16 cellular contexts compared by ENCODE assay signal in the genomic region with DNA sequence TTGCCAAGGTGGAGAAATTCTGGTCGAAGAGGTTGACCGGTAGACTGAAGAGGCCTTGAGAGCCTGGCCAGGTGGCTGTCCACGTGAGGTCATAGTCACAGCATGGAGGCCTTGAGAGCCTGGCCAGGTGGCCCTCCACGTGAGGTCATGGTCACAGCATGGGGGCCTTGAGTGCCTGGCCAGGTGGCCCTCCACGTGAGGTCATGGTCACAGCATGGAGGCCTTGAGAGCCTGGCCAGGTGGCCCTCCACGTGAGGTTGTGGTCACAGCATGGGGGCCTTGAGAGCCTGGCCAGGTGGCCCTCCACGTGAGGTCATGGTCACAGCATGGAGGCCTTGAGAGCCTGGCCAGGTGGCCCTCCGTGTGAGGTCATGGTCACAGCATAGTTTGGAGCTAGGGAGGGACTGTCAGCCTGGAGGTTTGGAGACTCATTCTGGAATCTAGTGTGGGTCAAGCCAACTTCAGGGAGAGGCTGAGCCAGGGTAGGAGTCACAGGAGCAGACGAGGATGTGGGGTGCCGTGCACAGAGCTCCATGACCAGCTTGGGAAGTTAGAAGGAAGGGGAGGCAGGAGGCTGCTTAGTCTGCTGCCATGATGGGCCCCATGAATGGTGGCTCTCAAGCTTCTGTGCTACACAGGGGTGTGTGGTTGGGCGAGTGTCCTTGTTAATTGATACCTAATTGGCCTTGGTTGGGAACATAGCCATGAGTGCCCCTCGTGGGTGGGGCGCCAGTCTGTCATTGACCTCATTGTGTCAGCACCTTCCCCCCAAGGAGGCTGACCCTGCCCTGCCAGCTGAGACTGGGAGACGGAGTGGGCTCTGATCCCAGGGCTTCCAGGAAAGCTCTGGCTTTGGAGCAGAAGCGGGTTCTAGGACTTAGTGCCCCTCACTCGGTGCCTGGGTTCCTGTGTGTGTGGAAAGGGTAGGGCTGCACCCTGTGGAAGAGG. TPM values are rescaled to one million over a fixed set of nuclear protein-coding genes. Genes with fewer than 3 reads are reported as not detected.
DNase-seq lines count a peak whose midpoint lies in the region; ATAC-seq, FAIRE-seq and TF ChIP-seq lines count a peak whose summit lies in the region.
"Had no signal": no experiment of that assay in that cellular context is flagged by ENCODE, and none has a peak within 500 bp of the region (broad histone marks: within the 10 kb centered on the region; RNA-seq: fewer than 3 reads in every experiment).

No MANE protein-coding gene starts in this region.

- peaks cover 97% of the 10 kb centered on the region for H3K36me3 Mint-ChIP-seq in Caco-2 (ENCODE audit: insufficient read depth, unreplicated experiment)

- peak overlapping the region; percentile 39 for H2BK5ac ChIP-seq in neuronal stem cell (ENCODE audit: low read length)

- no peaks in the 10 kb centered on the region; the same call in 2 of the 3 replicates for H3K79me2 ChIP-seq in K562 (ENCODE audit: control insufficient read depth, insufficient read depth, low read length)

- peak overlapping the region; percentile 30 for H3K27ac Mint-ChIP-seq in Caco-2 (ENCODE audit: unreplicated experiment)
- H3K27ac Mint-ChIP-seq: T-helper 2 cell treated with Interferon-gamma antibody and Interleukin-4, amounts not matched to agents 5 μg/mL and 100 μg/mL, for 36 hours had no signal

- H2AK5ac ChIP-seq in neuronal stem cell (ENCODE audit: low read depth, low read length): no peak overlapping the region

- POLR2A ChIA-PET in Caco-2 (lab: Charles Lee) (interaction anchor here (1.2 kb wide), 1 partner anchor 11 kb away, joined by 3 read pairs; no protein-coding TSS in a partner anchor), K562 (lab: Yijun Ruan, JAX) (interaction anchor here (1.6 to 1.7 kb wide), 2 partner anchors 11 to 14 kb away, joined by 5 to 15 read pairs; a partner anchor contains a TSS)

- H4K20me1 ChIP-seq in K562 (replicated peaks; ENCODE audit: control insufficient read depth, insufficient read depth, low read length): peaks cover 18% of the 10 kb centered on the region; the same call in 1 of the 2 replicates

- H2BK120ac ChIP-seq in neuronal stem cell (ENCODE audit: low read depth, low read length): no peak overlapping the region

- H2BK12ac ChIP-seq in neuronal stem cell (ENCODE audit: low read length): no peak overlapping the region

- TF ChIP-seq CTCF in Caco-2 (IDR thresholded peaks at IDR 0.05; ENCODE audit: insufficient read depth in 1 of 2, low read depth in 1 of 2, low read length in 1 of 2, severe bottlenecking in 1 of 2, unreplicated experiment in 1 of 2) (no peak), K562 (IDR thresholded peaks at IDR 0.05 in 2 of 3, conservative IDR thresholded peaks at IDR 0.05 in 1 of 3; ENCODE audit: insufficient read depth in 2 of 3, low read depth in 1 of 3, low read length in 3 of 3) (no peak), GM13977 (IDR thresholded peaks at IDR 0.05; ENCODE audit: extremely low read depth, insufficient read depth, missing control alignments) (no peak)

- TF ChIP-seq EP300 in K562 (IDR thresholded peaks at IDR 0.05; ENCODE audit: low read length): no peak

- peaks cover 25% of the 10 kb centered on the region for H3K4me1 Mint-ChIP-seq in Caco-2 (ENCODE audit: low read depth, unreplicated experiment)

- no peak overlapping the region for H3K14ac ChIP-seq in neuronal stem cell (ENCODE audit: low read length)

- no peak overlapping the region for H4K8ac ChIP-seq in neuronal stem cell (ENCODE audit: low read depth, low read length)

- H3K4me3 ChIP-seq in Caco-2 (ENCODE audit: low read depth, low read length) (no peak overlapping the region), K562 (no peak overlapping the region), neuronal stem cell (ENCODE audit: low read length in 2 of 2) (no peak overlapping the region)
- H3K4me3 ChIP-seq: PC-9 had no signal

- H3K9me3 ChIP-seq in Caco-2: no peaks in the 10 kb centered on the region
- H3K9me3 ChIP-seq in K562 (replicated peaks; ENCODE audit: control insufficient read depth, insufficient read depth, low read depth, low read length): no peaks in the 10 kb centered on the region
- no peaks in the 10 kb centered on the region for H3K9me3 ChIP-seq in neuronal stem cell (replicated peaks in 1 of 2; ENCODE audit: control insufficient read depth in 2 of 2, insufficient read depth in 1 of 2, low read depth in 1 of 2, low read length in 2 of 2)

- H3K4me1 ChIP-seq in Caco-2: peaks cover 8% of the 10 kb centered on the region
- H3K4me1 ChIP-seq in K562 (replicated peaks in 1 of 2; ENCODE audit: control insufficient read depth in 2 of 2, insufficient read depth in 2 of 2, low read length in 2 of 2): peaks cover 0 to 32% of the 10 kb centered on the region in 2 experiments; a peak in 2 of 5 replicates
- peaks cover 2 to 3% of the 10 kb centered on the region in 2 donors for H3K4me1 ChIP-seq in neuronal stem cell (ENCODE audit: control insufficient read depth in 2 of 2, insufficient read depth in 1 of 2, low read depth in 1 of 2, low read length in 2 of 2)

- H3K27ac ChIP-seq in K562 (ENCODE audit: extremely low read depth, low read depth, low read length) (no peak overlapping the region), neuronal stem cell (replicated peaks; ENCODE audit: low read length) (no peak overlapping the region)
- H3K27ac ChIP-seq: epithelial cell of prostate, PC-9 had no signal

- H3K9me1 ChIP-seq in K562 (ENCODE audit: control insufficient read depth, insufficient read depth, low read length): peaks cover 2% of the 10 kb centered on the region

- H2BK15ac ChIP-seq in neuronal stem cell (ENCODE audit: low read length): no peak overlapping the region

- H3K36me3 ChIP-seq in Caco-2 (ENCODE audit: control insufficient read depth, insufficient read depth, low read length): peaks cover 7% of the 10 kb centered on the region; the same call in 1 of the 2 replicates
- peaks cover 79% of the 10 kb centered on the region for H3K36me3 ChIP-seq in K562 (ENCODE audit: control insufficient read depth, insufficient read depth, low read length)
- H3K36me3 ChIP-seq in neuronal stem cell (replicated peaks in 1 of 2; ENCODE audit: control insufficient read depth in 2 of 2, insufficient read depth in 2 of 2, low read length in 2 of 2): peaks cover 62 to 76% of the 10 kb centered on the region in 2 donors

- no peaks in the 10 kb centered on the region for H3K27me3 Mint-ChIP-seq in Caco-2 (ENCODE audit: insufficient read depth, unreplicated experiment)

- H3K9ac ChIP-seq in K562 (ENCODE audit: insufficient read depth in 1 of 2, low read depth in 2 of 2, low read length in 2 of 2) (peak overlapping the region in 1 of 2 experiments; percentile 48; a peak in 1 of 4 replicates), neuronal stem cell (ENCODE audit: low read depth, low read length, poor library complexity) (no peak overlapping the region)

- intact Hi-C loops in Caco-2 (cut with micrococcal nuclease; ENCODE audit: unreplicated experiment) (loop anchor here (5.0 kb wide), 2 partner anchors 267 to 1683 kb away; a partner anchor contains a TSS), K562 (cut with micrococcal nuclease) (no loop called here)

- in situ Hi-C loops in K562 (cut with MboI): no loop called here
- in situ Hi-C loops in GM13977 (cut with MboI; ENCODE audit: low pct_unique_long_range_greater_than_20kb, low sequenced_read_pairs, unreplicated experiment): loop anchor here (25.0 kb wide), 2 partner anchors 653 to 1153 kb away; a partner anchor contains a TSS

- no peak overlapping the region for H4K91ac ChIP-seq in neuronal stem cell (ENCODE audit: low read depth, low read length, poor library complexity)

- H3K9me3 Mint-ChIP-seq in Caco-2 (ENCODE audit: unreplicated experiment): no peaks in the 10 kb centered on the region
- H3K9me3 Mint-ChIP-seq: T-helper 2 cell treated with Interferon-gamma antibody and Interleukin-4, amounts not matched to agents 5 μg/mL and 100 μg/mL, for 36 hours had no signal

- H3K4ac ChIP-seq in neuronal stem cell (ENCODE audit: low read length): no peak overlapping the region

- TF ChIP-seq RAD21 in K562 (CRISPR knock-in tag; conservative IDR thresholded peaks at IDR 0.05 in 1 of 2, IDR thresholded peaks at IDR 0.05 in 1 of 2): no peak

- no peak overlapping the region for H3K4me2 ChIP-seq in K562 (ENCODE audit: insufficient read depth, low read length)
- H3K4me2 ChIP-seq in neuronal stem cell (ENCODE audit: insufficient read depth, low read length, poor library complexity, severe bottlenecking): no peak overlapping the region
- H3K4me2 ChIP-seq: PC-9 had no signal

- 92% methylated on average over 16 of the region's 16 CpGs for WGBS in K562 (ENCODE audit: insufficient coverage, low coverage, missing lambda C conversion rate)
- no CpG with 5 or more reads among the region's 16 CpGs for WGBS in neuronal stem cell (ENCODE audit: extremely low coverage in 2 of 2, insufficient read length in 2 of 2, insufficient replicate concordance in 1 of 2), 2 donors

- 0 out of 2 replicates have a peak, but pooled peaks have one; percentile 20 for TF ChIP-seq POLR2A in K562 (conservative IDR thresholded peaks at IDR 0.05)

- H2AFZ ChIP-seq in K562 (ENCODE audit: low read depth, low read length) (no peak overlapping the region), neuronal stem cell (ENCODE audit: low read length) (no peak overlapping the region)
- H2AFZ ChIP-seq: PC-9 had no signal

- no peak overlapping the region for H3K18ac ChIP-seq in neuronal stem cell (ENCODE audit: low read length)

- H3K79me1 ChIP-seq in neuronal stem cell (ENCODE audit: low read depth, low read length): peaks cover 15% of the 10 kb centered on the region

- ATAC-seq in K562: no peak
- no peak for ATAC-seq in GM18867 (IDR thresholded peaks at IDR 0.05; ENCODE audit: unreplicated experiment)

- no TSS peak for BruUV-seq in Caco-2 (replicated peaks; lab: Mats Ljungman, UMichigan)
- TSS peak; percentile 22 for BruUV-seq in K562 (replicated peaks; lab: Mats Ljungman, UMichigan)

- DNase-seq in Caco-2 (no peak), NCI-H146 (lab: John Stamatoyannopoulos, UW) (peak; percentile 94), K562 (ENCODE audit: extremely low read depth in 1 of 4, low spot score in 3 of 4) (peak in 2 of 4 experiments; percentile 3 to 5), neuronal stem cell (ENCODE audit: low spot score) (no peak), GM13977 (ENCODE audit: low spot score) (no peak)
- no peak for DNase-seq in activated CD4-positive, alpha-beta T cell treated with anti-CD3 and anti-CD28 coated beads, Interleukin-2, amount 50 U/mL, for 1 hour
- DNase-seq: hippocampal formation; NCI-H2171; PC-9; stimulated activated CD4-positive, alpha-beta T cell treated with anti-CD3 and anti-CD28 coated beads, Interleukin-4, amount 100 ng/mL, for 4 hours had no signal

- CTCF ChIA-PET in Caco-2 (lab: Charles Lee) (no interaction called here), K562 (lab: Yijun Ruan, JAX; ENCODE audit: low intra/inter-chr PET ratio) (no interaction called here)

- no peaks in the 10 kb centered on the region for H3K27me3 ChIP-seq in Caco-2 (replicated peaks; ENCODE audit: control insufficient read depth, insufficient read depth, low read length)
- H3K27me3 ChIP-seq in K562 (ENCODE audit: control insufficient read depth in 2 of 2, insufficient read depth in 2 of 2, low read length in 2 of 2): no peaks in the 10 kb centered on the region
- H3K27me3 ChIP-seq in neuronal stem cell (ENCODE audit: control insufficient read depth in 3 of 3, insufficient read depth in 3 of 3, low read depth in 1 of 3, low read length in 3 of 3): no peaks in the 10 kb centered on the region

- H3K4me3 Mint-ChIP-seq in Caco-2 (ENCODE audit: unreplicated experiment): peak overlapping the region; percentile 12
- H3K4me3 Mint-ChIP-seq: T-helper 2 cell treated with Interferon-gamma antibody and Interleukin-4, amounts not matched to agents 5 μg/mL and 100 μg/mL, for 36 hours had no signal

- no peak overlapping the region for H3K23ac ChIP-seq in neuronal stem cell (ENCODE audit: low read depth, low read length, poor library complexity)

- FAIRE-seq in K562 (lab: Jason Lieb, UNC): no peak
- FAIRE-seq: D721Med had no signal

RNA-seq across cellular contexts. Expression of a gene that starts 4.0 kb away (rescaled TPM):
- total RNA-seq in Caco-2 (2022) (6.7 and 6.9 TPM in 2 replicates), K562 (2014; rRNA removed) (0.64 and 1.6 TPM in 2 replicates), K562 (2014; rRNA removed; fragmentation: Illumina TruSeq; extraction: Trizol) (0.10 TPM in 1 of 2 replicates, not detected in the other), K562 (2015; rRNA removed; fragmentation: Illumina TruSeq; extraction: Trizol) (0.38 and 0.43 TPM in 2 replicates), K562 (2021) (0.58 and 0.74 TPM in 2 replicates)
- 0.53 TPM in 1 of 2 replicates, not detected in the other for total RNA-seq in K562 (2011; cell fraction: chromatin; rRNA removed; ENCODE audit: low replicate concordance)
- total RNA-seq in K562 (2011; cell fraction: nucleolus; rRNA removed): 1.2 TPM in 2 replicates
- 0.44 and 0.61 TPM in 2 replicates for total RNA-seq in K562 (2011; cell fraction: nucleoplasm; rRNA removed)
- polyA plus RNA-seq in K562 (2011; rRNA removed) (0.11 and 0.12 TPM in 2 replicates), K562 (2014; fragmentation: Illumina TruSeq; extraction: Trizol) (0.06 and 0.28 TPM in 2 replicates), K562 (2014; fragmentation: Nextera tagmentation; extraction: Ambion mirVana) (under 1 TPM; 0.23 to 0.34 TPM), K562 (2014; rRNA removed) (0.15 and 0.32 TPM in 2 replicates)
- polyA plus RNA-seq in K562 (2011; cell fraction: cytosol; rRNA removed): 0.32 and 0.64 TPM in 2 replicates
- polyA plus RNA-seq in K562 (2011; cell fraction: nucleus; rRNA removed): 0.24 and 0.43 TPM in 2 replicates
- 0.35 and 0.48 TPM in 2 replicates for polyA plus RNA-seq in K562 (2012)
- polyA minus RNA-seq in K562 (2011; rRNA and poly(A)+ RNA removed): 0.28 TPM in 1 of 2 replicates, not detected in the other
- polyA minus RNA-seq in K562 (2011; cell fraction: cytosol; rRNA and poly(A)+ RNA removed): 0.91 and 0.95 TPM in 2 replicates
- polyA minus RNA-seq in K562 (2011; cell fraction: nucleus; rRNA and poly(A)+ RNA removed): 0.89 and 1.8 TPM in 2 replicates
- polyA plus RNA-seq in neuronal stem cell (2013, experiment 1 of 2): 1.3 TPM
- 0.91 TPM for polyA plus RNA-seq in neuronal stem cell (2013, experiment 2 of 2)

RNA-seq across cellular contexts. Expression of a gene that starts 10.6 kb away (rescaled TPM):
- 143 and 148 TPM in 2 replicates for total RNA-seq in Caco-2 (2022)
- total RNA-seq in K562 (2011; cell fraction: chromatin; rRNA removed; ENCODE audit: low replicate concordance): 299 and 811 TPM in 2 replicates
- total RNA-seq in K562 (2011; cell fraction: nucleolus; rRNA removed): 301 and 324 TPM in 2 replicates
- total RNA-seq in K562 (2011; cell fraction: nucleoplasm; rRNA removed): 310 and 346 TPM in 2 replicates
- 32.2 and 36.0 TPM in 2 replicates for total RNA-seq in K562 (2014; rRNA removed)
- total RNA-seq in K562 (2014; rRNA removed; fragmentation: Illumina TruSeq; extraction: Trizol): 6.0 and 8.4 TPM in 2 replicates
- 16.3 and 17.2 TPM in 2 replicates for total RNA-seq in K562 (2015; rRNA removed; fragmentation: Illumina TruSeq; extraction: Trizol)
- 116 and 146 TPM in 2 replicates for total RNA-seq in K562 (2021)
- 28.1 and 70.4 TPM in 2 replicates for polyA plus RNA-seq in K562 (2011; rRNA removed)
- 32.2 and 33.2 TPM in 2 replicates for polyA plus RNA-seq in K562 (2011; cell fraction: cytosol; rRNA removed)
- polyA plus RNA-seq in K562 (2011; cell fraction: nucleus; rRNA removed): 546 and 794 TPM in 2 replicates
- 103 and 172 TPM in 2 replicates for polyA plus RNA-seq in K562 (2012)
- 44.5 and 79.0 TPM in 2 replicates for polyA plus RNA-seq in K562 (2014; fragmentation: Illumina TruSeq; extraction: Trizol)
- polyA plus RNA-seq in K562 (2014; fragmentation: Nextera tagmentation; extraction: Ambion mirVana): 1 to 10 TPM in 1 of 2 experiments, under 1 TPM in 1; 0.74 to 2.3 TPM
- 125 and 144 TPM in 2 replicates for polyA plus RNA-seq in K562 (2014; rRNA removed)
- 16.0 and 20.5 TPM in 2 replicates for polyA minus RNA-seq in K562 (2011; rRNA and poly(A)+ RNA removed)
- polyA minus RNA-seq in K562 (2011; cell fraction: cytosol; rRNA and poly(A)+ RNA removed): 21.1 and 33.8 TPM in 2 replicates
- polyA minus RNA-seq in K562 (2011; cell fraction: nucleus; rRNA and poly(A)+ RNA removed): 88.3 and 112 TPM in 2 replicates
- polyA plus RNA-seq in neuronal stem cell (2013, experiment 1 of 2): 151 TPM
- polyA plus RNA-seq in neuronal stem cell (2013, experiment 2 of 2): 130 TPM

RNA-seq across cellular contexts. Expression of a gene that starts 13.5 kb away (rescaled TPM):
- 7.1 and 8.6 TPM in 2 replicates for total RNA-seq in Caco-2 (2022)
- not detected in 2 replicates for total RNA-seq in K562 (2011; cell fraction: chromatin; rRNA removed; ENCODE audit: low replicate concordance)
- total RNA-seq in K562 (2011; cell fraction: nucleolus; rRNA removed): not detected in 2 replicates
- total RNA-seq in K562 (2011; cell fraction: nucleoplasm; rRNA removed): not detected in 2 replicates
- not detected in 2 replicates for total RNA-seq in K562 (2014; rRNA removed)
- total RNA-seq in K562 (2014; rRNA removed; fragmentation: Illumina TruSeq; extraction: Trizol): not detected in 2 replicates
- total RNA-seq in K562 (2015; rRNA removed; fragmentation: Illumina TruSeq; extraction: Trizol): not detected in 2 replicates
- 0.29 and 0.38 TPM in 2 replicates for total RNA-seq in K562 (2021)
- 0.09 and 0.15 TPM in 2 replicates for polyA plus RNA-seq in K562 (2011; rRNA removed)
- polyA plus RNA-seq in K562 (2011; cell fraction: cytosol; rRNA removed): 0.67 TPM in 1 of 2 replicates, not detected in the other
- polyA plus RNA-seq in K562 (2011; cell fraction: nucleus; rRNA removed): 0.14 and 0.54 TPM in 2 replicates
- 0.32 and 0.38 TPM in 2 replicates for polyA plus RNA-seq in K562 (2012)
- not detected in 2 replicates for polyA plus RNA-seq in K562 (2014; fragmentation: Illumina TruSeq; extraction: Trizol)
- not detected for polyA plus RNA-seq in K562 (2014; fragmentation: Nextera tagmentation; extraction: Ambion mirVana)
- polyA plus RNA-seq in K562 (2014; rRNA removed): 0.96 TPM in 1 of 2 replicates, not detected in the other
- not detected in 2 replicates for polyA minus RNA-seq in K562 (2011; rRNA and poly(A)+ RNA removed)
- polyA minus RNA-seq in K562 (2011; cell fraction: cytosol; rRNA and poly(A)+ RNA removed): not detected in 2 replicates
- polyA minus RNA-seq in K562 (2011; cell fraction: nucleus; rRNA and poly(A)+ RNA removed): not detected in 2 replicates
- 12.2 TPM for polyA plus RNA-seq in neuronal stem cell (2013, experiment 1 of 2)
- polyA plus RNA-seq in neuronal stem cell (2013, experiment 2 of 2): 12.5 TPM

RNA-seq across cellular contexts. Expression of a gene that starts 43.1 kb away (rescaled TPM):
- total RNA-seq in Caco-2 (2022) (not detected in 2 replicates), K562 (2014; rRNA removed) (not detected in 2 replicates), K562 (2014; rRNA removed; fragmentation: Illumina TruSeq; extraction: Trizol) (not detected in 2 replicates), K562 (2015; rRNA removed; fragmentation: Illumina TruSeq; extraction: Trizol) (not detected in 2 replicates), K562 (2021) (0.34 TPM in 1 of 2 replicates, not detected in the other)
- total RNA-seq in K562 (2011; cell fraction: chromatin; rRNA removed; ENCODE audit: low replicate concordance): not detected in 2 replicates
- not detected in 2 replicates for total RNA-seq in K562 (2011; cell fraction: nucleolus; rRNA removed)
- not detected in 2 replicates for total RNA-seq in K562 (2011; cell fraction: nucleoplasm; rRNA removed)
- polyA plus RNA-seq in K562 (2011; rRNA removed) (not detected in 2 replicates), K562 (2014; fragmentation: Illumina TruSeq; extraction: Trizol) (not detected in 2 replicates), K562 (2014; fragmentation: Nextera tagmentation; extraction: Ambion mirVana) (not detected), K562 (2014; rRNA removed) (not detected in 2 replicates)
- not detected in 2 replicates for polyA plus RNA-seq in K562 (2011; cell fraction: cytosol; rRNA removed)
- not detected in 2 replicates for polyA plus RNA-seq in K562 (2011; cell fraction: nucleus; rRNA removed)
- polyA plus RNA-seq in K562 (2012): 0.29 TPM in 1 of 2 replicates, not detected in the other
- polyA minus RNA-seq in K562 (2011; rRNA and poly(A)+ RNA removed): not detected in 2 replicates
- polyA minus RNA-seq in K562 (2011; cell fraction: cytosol; rRNA and poly(A)+ RNA removed): not detected in 2 replicates
- polyA minus RNA-seq in K562 (2011; cell fraction: nucleus; rRNA and poly(A)+ RNA removed): not detected in 2 replicates
- polyA plus RNA-seq in neuronal stem cell (2013, experiment 1 of 2): not detected
- not detected for polyA plus RNA-seq in neuronal stem cell (2013, experiment 2 of 2)
- total RNA-seq: lung microvascular endothelial cell, PC-9, pulmonary artery endothelial cell had no signal

RNA-seq across cellular contexts. Expression of a gene that starts 44.3 kb away (rescaled TPM):
- total RNA-seq in Caco-2 (2022) (not detected in 2 replicates), K562 (2014; rRNA removed) (not detected in 2 replicates), K562 (2014; rRNA removed; fragmentation: Illumina TruSeq; extraction: Trizol) (not detected in 2 replicates), K562 (2015; rRNA removed; fragmentation: Illumina TruSeq; extraction: Trizol) (not detected in 2 replicates), K562 (2021) (not detected in 2 replicates)
- not detected in 2 replicates for total RNA-seq in K562 (2011; cell fraction: chromatin; rRNA removed; ENCODE audit: low replicate concordance)
- not detected in 2 replicates for total RNA-seq in K562 (2011; cell fraction: nucleolus; rRNA removed)
- not detected in 2 replicates for total RNA-seq in K562 (2011; cell fraction: nucleoplasm; rRNA removed)
- polyA plus RNA-seq in K562 (2011; rRNA removed) (not detected in 2 replicates), K562 (2014; fragmentation: Illumina TruSeq; extraction: Trizol) (not detected in 2 replicates), K562 (2014; fragmentation: Nextera tagmentation; extraction: Ambion mirVana) (under 1 TPM in 1 of 2 experiments, not detected in 1; 0.08 TPM), K562 (2014; rRNA removed) (not detected in 2 replicates)
- not detected in 2 replicates for polyA plus RNA-seq in K562 (2011; cell fraction: cytosol; rRNA removed)
- polyA plus RNA-seq in K562 (2011; cell fraction: nucleus; rRNA removed): not detected in 2 replicates
- polyA plus RNA-seq in K562 (2012): 0.17 and 0.36 TPM in 2 replicates
- not detected in 2 replicates for polyA minus RNA-seq in K562 (2011; rRNA and poly(A)+ RNA removed)
- polyA minus RNA-seq in K562 (2011; cell fraction: cytosol; rRNA and poly(A)+ RNA removed): not detected in 2 replicates
- not detected in 2 replicates for polyA minus RNA-seq in K562 (2011; cell fraction: nucleus; rRNA and poly(A)+ RNA removed)
- polyA plus RNA-seq in neuronal stem cell (2013, experiment 1 of 2): 504 TPM
- 501 TPM for polyA plus RNA-seq in neuronal stem cell (2013, experiment 2 of 2)
- total RNA-seq: lung microvascular endothelial cell, pulmonary artery endothelial cell had no signal
